1 cellular context compared by ENCODE assay signal in the genomic region with DNA sequence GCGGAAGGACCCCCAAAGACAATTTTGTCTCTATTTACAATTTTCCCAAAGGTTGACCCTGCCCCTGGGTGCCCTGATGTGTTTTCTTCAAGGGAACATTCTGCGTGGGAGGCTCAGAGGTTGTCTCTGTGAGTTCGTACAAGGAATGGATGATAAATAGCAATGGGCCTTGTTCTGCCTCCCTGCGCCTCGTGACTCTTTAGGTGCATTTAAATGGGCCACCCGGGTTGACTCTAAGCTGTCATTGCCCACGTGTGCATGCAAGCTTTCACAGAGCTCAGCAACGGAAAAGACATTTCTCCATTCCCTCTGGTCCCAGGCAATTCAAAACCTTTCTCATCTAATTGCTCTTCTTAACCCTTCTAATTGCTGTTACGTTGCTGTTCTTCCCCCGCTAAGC.
TF ChIP-seq lines count a peak whose summit lies in the region.

No MANE protein-coding gene starts in this region.

TF ChIP-seq in WTC11, 78 proteins besides CTCF, POLR2A, EP300 and RAD21:
- TF ChIP-seq, protein P1, sequence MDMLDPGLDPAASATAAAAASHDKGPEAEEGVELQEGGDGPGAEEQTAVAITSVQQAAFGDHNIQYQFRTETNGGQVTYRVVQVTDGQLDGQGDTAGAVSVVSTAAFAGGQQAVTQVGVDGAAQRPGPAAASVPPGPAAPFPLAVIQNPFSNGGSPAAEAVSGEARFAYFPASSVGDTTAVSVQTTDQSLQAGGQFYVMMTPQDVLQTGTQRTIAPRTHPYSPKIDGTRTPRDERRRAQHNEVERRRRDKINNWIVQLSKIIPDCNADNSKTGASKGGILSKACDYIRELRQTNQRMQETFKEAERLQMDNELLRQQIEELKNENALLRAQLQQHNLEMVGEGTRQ (CRISPR knock-in tag; IDR thresholded peaks at IDR 0.05) = peak; percentile 36
- TF ChIP-seq ZNF396 (CRISPR knock-in tag; IDR thresholded peaks at IDR 0.05; ENCODE audit: borderline replicate concordance) = no peak
- TF ChIP-seq, protein P2, sequence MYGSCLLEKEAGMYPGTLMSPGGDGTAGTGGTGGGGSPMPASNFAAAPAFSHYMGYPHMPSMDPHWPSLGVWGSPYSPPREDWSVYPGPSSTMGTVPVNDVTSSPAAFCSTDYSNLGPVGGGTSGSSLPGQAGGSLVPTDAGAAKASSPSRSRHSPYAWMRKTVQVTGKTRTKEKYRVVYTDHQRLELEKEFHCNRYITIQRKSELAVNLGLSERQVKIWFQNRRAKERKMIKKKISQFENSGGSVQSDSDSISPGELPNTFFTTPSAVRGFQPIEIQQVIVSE (CRISPR knock-in tag; IDR thresholded peaks at IDR 0.05; ENCODE audit: borderline replicate concordance) = no peak
- TF ChIP-seq TEAD4 (CRISPR knock-in tag; IDR thresholded peaks at IDR 0.05) = no peak
- TF ChIP-seq JAZF1 (CRISPR knock-in tag; IDR thresholded peaks at IDR 0.05) = no peak
- TF ChIP-seq, protein P3, sequence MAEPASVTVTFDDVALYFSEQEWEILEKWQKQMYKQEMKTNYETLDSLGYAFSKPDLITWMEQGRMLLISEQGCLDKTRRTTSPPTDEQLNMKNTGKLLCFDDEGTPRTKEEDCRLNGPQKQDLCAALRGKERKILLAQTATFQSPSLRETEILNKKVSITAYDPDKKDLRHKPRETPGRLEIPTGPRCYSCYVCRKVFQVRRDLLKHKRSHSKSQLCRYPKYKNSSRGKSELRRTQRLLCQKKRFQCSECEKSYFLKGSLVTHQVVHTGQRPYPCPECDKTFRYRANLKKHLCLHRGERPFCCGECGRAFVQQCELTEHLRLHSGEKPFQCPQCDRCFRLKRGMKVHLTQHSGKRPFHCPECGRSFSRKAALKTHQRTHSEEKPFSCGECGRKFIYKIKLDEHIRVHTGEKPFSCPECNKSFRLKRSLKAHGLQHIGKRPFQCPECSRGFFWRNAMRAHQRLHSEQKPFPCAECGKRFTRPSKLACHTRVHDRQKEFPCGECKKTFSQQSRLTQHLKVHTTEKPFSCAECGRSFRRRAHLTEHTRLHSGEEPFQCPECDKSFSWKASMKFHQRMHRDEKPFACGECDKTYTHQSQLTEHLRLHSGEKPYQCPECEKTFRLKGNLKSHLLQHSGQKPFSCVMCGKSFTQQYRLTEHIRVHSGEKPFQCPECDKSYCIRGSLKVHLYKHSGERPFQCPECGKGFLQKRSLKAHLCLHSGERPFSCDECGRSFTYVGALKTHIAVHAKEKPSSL (CRISPR knock-in tag; conservative IDR thresholded peaks at IDR 0.05) = no peak
- no peak for TF ChIP-seq ZNF263 (CRISPR knock-in tag; IDR thresholded peaks at IDR 0.05; ENCODE audit: low read depth)
